30 cellular contexts compared by ENCODE assay signal in the genomic region with DNA sequence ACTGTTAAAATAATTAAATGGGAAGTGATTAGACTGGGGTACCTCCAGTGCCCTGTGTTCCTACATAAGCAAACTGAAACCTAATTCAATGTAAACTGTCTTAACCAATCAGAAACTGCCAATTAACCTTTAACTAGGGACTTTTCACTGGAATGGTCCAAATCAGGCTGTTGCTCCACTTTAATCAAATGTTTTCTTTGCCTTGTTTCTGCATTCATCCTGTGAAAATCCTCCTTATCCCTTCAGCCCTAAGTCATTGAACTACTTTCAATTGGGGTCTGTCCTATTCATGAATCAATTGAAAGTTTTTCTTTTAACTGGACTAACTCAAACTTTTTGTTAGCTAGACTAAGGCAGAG. TPM values are rescaled to one million over a fixed set of nuclear protein-coding genes. Genes with fewer than 3 reads are reported as not detected.
DNase-seq lines count a peak whose midpoint lies in the region; ATAC-seq and TF ChIP-seq lines count a peak whose summit lies in the region.
"Had no signal": no experiment of that assay in that cellular context is flagged by ENCODE, and none has a peak within 500 bp of the region (broad histone marks: within the 10 kb centered on the region; RNA-seq: fewer than 3 reads in every experiment).

No MANE protein-coding gene starts in this region.

- H3K4me3 ChIP-seq in GM23338 (no peak overlapping the region), endodermal cell (ENCODE audit: low read length) (no peak overlapping the region), osteoblast (ENCODE audit: insufficient read depth, low read length) (no peak overlapping the region)
- H3K4me3 ChIP-seq: esophagus squamous epithelium, gastroesophageal sphincter, suprapubic skin had no signal

- peak overlapping the region; percentile 66 for H3K27ac Mint-ChIP-seq in activated CD8-positive, alpha-beta T cell treated with anti-CD3 and anti-CD28 coated beads for 36 hours
- no peak overlapping the region for H3K27ac Mint-ChIP-seq in activated CD8-positive, alpha-beta T cell treated with anti-CD3 and anti-CD28 coated beads, Interleukin-2, amount 10 ng/mL, durations not matched to agents 7 days and 5 days
- H3K27ac Mint-ChIP-seq in GM23338, result peak overlapping the region; percentile 37; the same call in 1 of the 2 replicates
- H3K27ac Mint-ChIP-seq in endodermal cell, result peak overlapping the region; percentile 81
- H3K27ac Mint-ChIP-seq: stimulated activated naive B cell treated with anti-CD40 and anti-IgM and Interleukin-4, amounts not matched to agents 10 μg/mL and 1 μg/mL and 100 μg/mL, for 72 hours; T-helper 2 cell treated with Interferon-gamma antibody and Interleukin-4, amounts not matched to agents 5 μg/mL and 100 μg/mL, for 36 hours had no signal

- no peaks in the 10 kb centered on the region for H3K9me2 ChIP-seq in GM23338 (ENCODE audit: insufficient read depth)

- no peak for DNase-seq in activated CD8-positive, alpha-beta T cell treated with anti-CD3 and anti-CD28 coated beads for 36 hours
- DNase-seq in activated CD8-positive, alpha-beta T cell treated with anti-CD3 and anti-CD28 coated beads, Interleukin-2, amount 10 ng/mL, durations not matched to agents 7 days and 5 days, result no peak
- DNase-seq in GM23338 (ENCODE audit: low spot score), result no peak
- no peak for DNase-seq in endodermal cell
- DNase-seq in osteoblast (ENCODE audit: insufficient read length, low spot score, missing footprints), result no peak
- DNase-seq in mesenteric fat pad (ENCODE audit: low spot score), result no peak
- DNase-seq: 8988T; activated CD4-positive, alpha-beta T cell treated with anti-CD3 and anti-CD28 coated beads for 4 hours; activated CD8-positive, alpha-beta memory T cell treated with anti-CD3 and anti-CD28 coated beads for 24 hours; activated gamma-delta T cell treated with Interleukin-2 at 50 U/mL for 16 hours; activated T-cell treated with anti-CD3 and anti-CD28 coated beads for 4 hours; Calu3; cerebellar nuclear complex; DND-41; esophagus squamous epithelium; GF-D8; NCI-H1092; NCI-H1694; NCI-H446; NCI-H748 treated with DMSO at 0.1 percent for 48 hours; occipital lobe; SIG-M5; stimulated activated naive B cell treated with anti-CD40 and anti-IgM and Interleukin-4, amounts not matched to agents 10 μg/mL and 1 μg/mL and 100 μg/mL, for 72 hours had no signal

- H3K27ac ChIP-seq in GM23338 (ENCODE audit: low read depth), result peak overlapping the region; percentile 47
- no peak overlapping the region for H3K27ac ChIP-seq in endodermal cell (ENCODE audit: low read depth, low read length)
- peak overlapping the region; percentile 22 for H3K27ac ChIP-seq in osteoblast (ENCODE audit: low read depth, low read length)
- H3K27ac ChIP-seq: suprapubic skin had no signal

- CTCF ChIA-PET in activated CD8-positive, alpha-beta T cell treated with anti-CD3 and anti-CD28 coated beads for 36 hours (lab: Charles Lee), result interaction anchor here (1.1 kb wide), 1 partner anchor 22 kb away, joined by 4 read pairs; no protein-coding TSS in a partner anchor
- CTCF ChIA-PET in activated CD8-positive, alpha-beta T cell treated with anti-CD3 and anti-CD28 coated beads, Interleukin-2, amount 10 ng/mL, durations not matched to agents 7 days and 5 days (lab: Charles Lee), result no interaction called here

- no peaks in the 10 kb centered on the region for H3F3A ChIP-seq in GM23338 (replicated peaks; ENCODE audit: low read depth)

- peaks cover 9% of the 10 kb centered on the region for H4K20me1 ChIP-seq in GM23338 (replicated peaks; ENCODE audit: insufficient read depth)
- peaks cover 9% of the 10 kb centered on the region for H4K20me1 ChIP-seq in osteoblast (ENCODE audit: insufficient read depth, low read length)

- no peaks in the 10 kb centered on the region for H3K27me3 Mint-ChIP-seq in activated CD8-positive, alpha-beta T cell treated with anti-CD3 and anti-CD28 coated beads for 36 hours
- no peaks in the 10 kb centered on the region for H3K27me3 Mint-ChIP-seq in activated CD8-positive, alpha-beta T cell treated with anti-CD3 and anti-CD28 coated beads, Interleukin-2, amount 10 ng/mL, durations not matched to agents 7 days and 5 days (ENCODE audit: low read depth)
- H3K27me3 Mint-ChIP-seq in GM23338 (ENCODE audit: insufficient read depth, low read depth, poor library complexity) (peaks cover 6% of the 10 kb centered on the region), endodermal cell (ENCODE audit: insufficient read depth) (no peaks in the 10 kb centered on the region)
- H3K27me3 Mint-ChIP-seq: stimulated activated naive B cell treated with anti-CD40 and anti-IgM and Interleukin-4, amounts not matched to agents 10 μg/mL and 1 μg/mL and 100 μg/mL, for 72 hours had no signal

- peaks cover 40% of the 10 kb centered on the region for H3K36me3 Mint-ChIP-seq in activated CD8-positive, alpha-beta T cell treated with anti-CD3 and anti-CD28 coated beads for 36 hours (ENCODE audit: low read depth)
- peaks cover 29% of the 10 kb centered on the region for H3K36me3 Mint-ChIP-seq in activated CD8-positive, alpha-beta T cell treated with anti-CD3 and anti-CD28 coated beads, Interleukin-2, amount 10 ng/mL, durations not matched to agents 7 days and 5 days (ENCODE audit: low read depth)
- H3K36me3 Mint-ChIP-seq in GM23338 (ENCODE audit: low read depth), result peaks cover 4% of the 10 kb centered on the region; the same call in 2 of the 3 replicates
- peaks cover 3% of the 10 kb centered on the region for H3K36me3 Mint-ChIP-seq in endodermal cell (ENCODE audit: low read depth)

- peaks cover 55% of the 10 kb centered on the region for H3K4me1 Mint-ChIP-seq in activated CD8-positive, alpha-beta T cell treated with anti-CD3 and anti-CD28 coated beads for 36 hours (ENCODE audit: low read depth)
- H3K4me1 Mint-ChIP-seq in activated CD8-positive, alpha-beta T cell treated with anti-CD3 and anti-CD28 coated beads, Interleukin-2, amount 10 ng/mL, durations not matched to agents 7 days and 5 days (ENCODE audit: low read depth), result peaks cover 22% of the 10 kb centered on the region
- H3K4me1 Mint-ChIP-seq in GM23338 (peaks cover 39% of the 10 kb centered on the region), endodermal cell (peaks cover 47% of the 10 kb centered on the region)

- ATAC-seq in activated CD8-positive, alpha-beta T cell treated with anti-CD3 and anti-CD28 coated beads for 36 hours, result no peak
- ATAC-seq in activated CD8-positive, alpha-beta T cell treated with anti-CD3 and anti-CD28 coated beads, Interleukin-2, amount 10 ng/mL, durations not matched to agents 7 days and 5 days, result no peak
- no peak for ATAC-seq in GM23338
- ATAC-seq in GM21576 (IDR thresholded peaks at IDR 0.05; ENCODE audit: unreplicated experiment), result no peak
- no peak for ATAC-seq in HG03045 (IDR thresholded peaks at IDR 0.05; ENCODE audit: unreplicated experiment)
- ATAC-seq: gastroesophageal sphincter; left lobe of liver; stimulated activated naive B cell treated with anti-CD40 and anti-IgM and Interleukin-4, amounts not matched to agents 10 μg/mL and 1 μg/mL and 100 μg/mL, for 72 hours had no signal

- H3K27me3 ChIP-seq in GM23338 (ENCODE audit: insufficient read depth) (no peaks in the 10 kb centered on the region), endodermal cell (ENCODE audit: control insufficient read depth, insufficient read depth, low read length, poor library complexity, severe bottlenecking) (no peaks in the 10 kb centered on the region), osteoblast (ENCODE audit: insufficient read depth, low read length) (no peaks in the 10 kb centered on the region)
- H3K27me3 ChIP-seq: esophagus squamous epithelium, gastroesophageal sphincter, suprapubic skin had no signal

- no peak overlapping the region for H3K9ac ChIP-seq in endodermal cell (ENCODE audit: extremely low read depth, low read length, poor library complexity, severe bottlenecking)

- H3K4me2 ChIP-seq in GM23338, result no peak overlapping the region
- H3K4me2 ChIP-seq in osteoblast (ENCODE audit: insufficient read depth, low read length), result peak overlapping the region; percentile 34

- intact Hi-C loops in activated CD8-positive, alpha-beta T cell treated with anti-CD3 and anti-CD28 coated beads for 36 hours (cut with micrococcal nuclease), result loop anchor here (5.0 kb wide), 1 partner anchor 128 kb away; no protein-coding TSS in a partner anchor

- no peak for TF ChIP-seq CTCF in activated CD8-positive, alpha-beta T cell treated with anti-CD3 and anti-CD28 coated beads for 36 hours (IDR thresholded peaks at IDR 0.05)
- no peak for TF ChIP-seq CTCF in GM23338 (conservative IDR thresholded peaks at IDR 0.05; ENCODE audit: low read depth in 2 of 2)
- TF ChIP-seq CTCF in endodermal cell (conservative IDR thresholded peaks at IDR 0.05), result no peak
- no peak for TF ChIP-seq CTCF in osteoblast (IDR thresholded peaks at IDR 0.05; ENCODE audit: extremely low read depth, low read depth, low read length)

- H3K4me1 ChIP-seq in GM23338 (ENCODE audit: insufficient read depth) (peaks cover 22% of the 10 kb centered on the region), endodermal cell (ENCODE audit: control insufficient read depth, insufficient read depth, low read length) (peaks cover 12% of the 10 kb centered on the region), osteoblast (ENCODE audit: insufficient read depth, low read length) (peaks cover 14% of the 10 kb centered on the region)

- POLR2A ChIA-PET in activated CD8-positive, alpha-beta T cell treated with anti-CD3 and anti-CD28 coated beads for 36 hours (lab: Charles Lee), result interaction anchor here (0.6 kb wide), 1 partner anchor 17 kb away, joined by 3 read pairs; no protein-coding TSS in a partner anchor
- POLR2A ChIA-PET in activated CD8-positive, alpha-beta T cell treated with anti-CD3 and anti-CD28 coated beads, Interleukin-2, amount 10 ng/mL, durations not matched to agents 7 days and 5 days (lab: Charles Lee), result interaction anchor here (1.4 kb wide), 1 partner anchor 20 kb away, joined by 7 read pairs; a partner anchor contains a TSS

- H3K79me2 ChIP-seq in GM23338 (replicated peaks; ENCODE audit: insufficient read depth) (peaks cover 88% of the 10 kb centered on the region), osteoblast (ENCODE audit: insufficient read depth, low read length) (peaks cover 89% of the 10 kb centered on the region)

- no peaks in the 10 kb centered on the region for H3K36me3 ChIP-seq in GM23338 (ENCODE audit: insufficient read depth)
- peaks cover 11% of the 10 kb centered on the region for H3K36me3 ChIP-seq in endodermal cell (ENCODE audit: control insufficient read depth, insufficient read depth, low read length)
- H3K36me3 ChIP-seq in osteoblast (ENCODE audit: insufficient read depth, low read length), result peaks cover 11% of the 10 kb centered on the region
- H3K36me3 ChIP-seq: esophagus squamous epithelium, gastroesophageal sphincter, suprapubic skin had no signal

- H2AFZ ChIP-seq in GM23338 (no peak overlapping the region), osteoblast (ENCODE audit: low read length) (no peak overlapping the region)

- H3K4me3 Mint-ChIP-seq in activated CD8-positive, alpha-beta T cell treated with anti-CD3 and anti-CD28 coated beads for 36 hours, result no peak overlapping the region
- H3K4me3 Mint-ChIP-seq in activated CD8-positive, alpha-beta T cell treated with anti-CD3 and anti-CD28 coated beads, Interleukin-2, amount 10 ng/mL, durations not matched to agents 7 days and 5 days, result no peak overlapping the region
- H3K4me3 Mint-ChIP-seq in GM23338 (no peak overlapping the region; the same call in 2 of the 3 replicates), endodermal cell (no peak overlapping the region)
- H3K4me3 Mint-ChIP-seq: CD14-positive monocyte; T-helper 2 cell treated with Interferon-gamma antibody and Interleukin-4, amounts not matched to agents 5 μg/mL and 100 μg/mL, for 36 hours had no signal

- H3K9me3 Mint-ChIP-seq in activated CD8-positive, alpha-beta T cell treated with anti-CD3 and anti-CD28 coated beads for 36 hours, result no peaks in the 10 kb centered on the region
- H3K9me3 Mint-ChIP-seq in activated CD8-positive, alpha-beta T cell treated with anti-CD3 and anti-CD28 coated beads, Interleukin-2, amount 10 ng/mL, durations not matched to agents 7 days and 5 days (ENCODE audit: insufficient read depth), result no peaks in the 10 kb centered on the region
- no peaks in the 10 kb centered on the region for H3K9me3 Mint-ChIP-seq in GM23338
- H3K9me3 Mint-ChIP-seq in endodermal cell, result no peaks in the 10 kb centered on the region
- H3K9me3 Mint-ChIP-seq: CD14-positive monocyte; stimulated activated naive B cell treated with anti-CD40 and anti-IgM and Interleukin-4, amounts not matched to agents 10 μg/mL and 1 μg/mL and 100 μg/mL, for 72 hours; T-helper 2 cell treated with Interferon-gamma antibody and Interleukin-4, amounts not matched to agents 5 μg/mL and 100 μg/mL, for 36 hours had no signal

- no peaks in the 10 kb centered on the region for H3K9me3 ChIP-seq in endodermal cell (ENCODE audit: control insufficient read depth, low read length)
- no peaks in the 10 kb centered on the region for H3K9me3 ChIP-seq in osteoblast (ENCODE audit: low read depth, low read length)
- H3K9me3 ChIP-seq: esophagus squamous epithelium, gastroesophageal sphincter, suprapubic skin had no signal

RNA-seq across cellular contexts. Expression of a gene that starts 5.1 kb away (rescaled TPM):
- 100 to 1,000 TPM; 256 to 257 TPM for total RNA-seq in activated CD8-positive, alpha-beta T cell treated with anti-CD3 and anti-CD28 coated beads for 36 hours
- 100 to 1,000 TPM; 195 to 197 TPM for total RNA-seq in activated CD8-positive, alpha-beta T cell treated with anti-CD3 and anti-CD28 coated beads, Interleukin-2, amount 10 ng/mL, durations not matched to agents 7 days and 5 days
- total RNA-seq in GM23338 (2014; rRNA removed; shearing (Covaris generic)), result 308 and 321 TPM in 2 replicates
- polyA plus RNA-seq in GM23338 (2016; fragmentation: Nextera tagmentation; extraction: Ambion mirVana), result 194 and 212 TPM in 2 replicates
- total RNA-seq in endodermal cell (100 to 1,000 TPM; 220 to 242 TPM), osteoblast (86.9 and 91.6 TPM in 2 replicates), mesenteric fat pad (93.6 TPM)
- polyA plus RNA-seq in endodermal cell (2013, experiment 1 of 2), result 247 TPM
- 226 TPM for polyA plus RNA-seq in endodermal cell (2013, experiment 2 of 2)

RNA-seq across cellular contexts. Expression of a gene that starts 20.8 kb away (rescaled TPM):
- 10 to 100 TPM in 1 of 2 experiments, 1 to 10 TPM in 1; 9.7 to 12.0 TPM for total RNA-seq in activated CD8-positive, alpha-beta T cell treated with anti-CD3 and anti-CD28 coated beads for 36 hours
- 10 to 100 TPM in 1 of 2 experiments, 1 to 10 TPM in 1; 9.4 to 10.5 TPM for total RNA-seq in activated CD8-positive, alpha-beta T cell treated with anti-CD3 and anti-CD28 coated beads, Interleukin-2, amount 10 ng/mL, durations not matched to agents 7 days and 5 days
- total RNA-seq in GM23338 (2014; rRNA removed; shearing (Covaris generic)), result 12.9 and 14.1 TPM in 2 replicates
- polyA plus RNA-seq in GM23338 (2016; fragmentation: Nextera tagmentation; extraction: Ambion mirVana), result 8.2 and 12.4 TPM in 2 replicates
- total RNA-seq in endodermal cell (10 to 100 TPM; 16.4 to 38.4 TPM), osteoblast (36.5 and 46.7 TPM in 2 replicates), mesenteric fat pad (25.2 TPM)
- 18.4 TPM for polyA plus RNA-seq in endodermal cell (2013, experiment 1 of 2)
- polyA plus RNA-seq in endodermal cell (2013, experiment 2 of 2), result 21.3 TPM
